21 cellular contexts compared by ENCODE assay signal in genomic region chr6:122145741-122146240, GRCh38.
"Had no signal": no experiment of that assay in that cellular context is flagged by ENCODE, and none has a peak within 500 bp of the region (broad histone marks: within the 10 kb centered on the region; RNA-seq: fewer than 3 reads in every experiment).

No MANE protein-coding gene starts in this region.

- ATAC-seq: gastrocnemius medialis; left ventricle myocardium superior; naive thymus-derived CD4-positive, alpha-beta T cell; stimulated activated naive B cell treated with anti-CD40 and anti-IgM and Interleukin-4, amounts not matched to agents 10 μg/mL and 1 μg/mL and 100 μg/mL, for 72 hours had no signal

- H3K9me3 ChIP-seq: esophagus muscularis mucosa, gastrocnemius medialis, right atrium auricular region, spleen, thoracic aorta, tibial nerve, upper lobe of left lung had no signal

- H2AFZ ChIP-seq: neural progenitor cell, parathyroid adenoma had no signal

- H3K4me1 ChIP-seq: gastrocnemius medialis, neural progenitor cell, parathyroid adenoma, right atrium auricular region, spleen, tibial nerve, upper lobe of left lung had no signal

- DNase-seq: dermis blood vessel endothelial cell; effector memory CD4-positive, alpha-beta T cell; foreskin fibroblast; gastrocnemius medialis; head of caudate nucleus; left ventricle myocardium superior; mesenchymal stem cell; midbrain; naive thymus-derived CD4-positive, alpha-beta T cell; spleen; stimulated activated CD4-positive, alpha-beta T cell treated with anti-CD3 and anti-CD28 coated beads, Interleukin-4, amount 100 ng/mL, for 4 hours; stimulated activated naive B cell treated with anti-CD40 and anti-IgM and Interleukin-4, amounts not matched to agents 10 μg/mL and 1 μg/mL and 100 μg/mL, for 72 hours; upper lobe of left lung had no signal

- H3K4me2 ChIP-seq: neural progenitor cell had no signal

- H3K36me3 ChIP-seq: esophagus muscularis mucosa, gastrocnemius medialis, neural progenitor cell, right atrium auricular region, spleen, thoracic aorta, tibial nerve, upper lobe of left lung had no signal

- H3K27me3 ChIP-seq: esophagus muscularis mucosa, gastrocnemius medialis, neural progenitor cell, right atrium auricular region, spleen, tibial nerve, upper lobe of left lung had no signal

- H3K4me3 ChIP-seq: coronary artery, esophagus muscularis mucosa, gastrocnemius medialis, neural progenitor cell, right atrium auricular region, skin epidermis, spleen, thoracic aorta, tibial nerve, upper lobe of left lung had no signal

- H3K9ac ChIP-seq: neural progenitor cell, parathyroid adenoma had no signal

- H3K27ac ChIP-seq: coronary artery, gastrocnemius medialis, neural progenitor cell, parathyroid adenoma, skin epidermis, spleen, thoracic aorta, tibial nerve, upper lobe of left lung had no signal
